In genomic region chr2:188965554-188965953, GRCh38 we compare ENCODE assay signal across 23 cellular contexts.
"Had no signal": no experiment of that assay in that cellular context is flagged by ENCODE, and none has a peak within 500 bp of the region (broad histone marks: within the 10 kb centered on the region; RNA-seq: fewer than 3 reads in every experiment).

No MANE protein-coding gene starts in this region.

- H3K4me1 ChIP-seq: breast epithelium, spleen had no signal

- ATAC-seq: activated T-cell treated with anti-CD3 and anti-CD28 coated beads, Interleukin-2, amount 50 U/mL, for 4 hours; left colon; stimulated activated naive B cell treated with anti-CD40 and anti-IgM and Interleukin-4, amounts not matched to agents 10 μg/mL and 1 μg/mL and 100 μg/mL, for 72 hours had no signal

- H3K27ac Mint-ChIP-seq: nephron progenitor cell; stimulated activated naive B cell treated with anti-CD40 and anti-IgM and Interleukin-4, amounts not matched to agents 10 μg/mL and 1 μg/mL and 100 μg/mL, for 72 hours had no signal

- H3K4me3 Mint-ChIP-seq: activated T-cell treated with anti-CD3 and anti-CD28 coated beads, Interleukin-2, amount 50 U/mL, for 4 hours; nephron progenitor cell; stimulated activated naive B cell treated with anti-CD40 and anti-IgM and Interleukin-4, amounts not matched to agents 10 μg/mL and 1 μg/mL and 100 μg/mL, for 72 hours had no signal

- H3K27ac ChIP-seq: SJSA1, spleen, VCaP had no signal

- H3K36me3 ChIP-seq: breast epithelium, SJSA1, spleen had no signal

- H3K9me3 Mint-ChIP-seq: activated T-cell treated with anti-CD3 and anti-CD28 coated beads, Interleukin-2, amount 50 U/mL, for 4 hours; nephron progenitor cell had no signal

- H3K9me3 ChIP-seq: breast epithelium, SJSA1 had no signal

- DNase-seq: activated CD4-positive, alpha-beta T cell treated with anti-CD3 and anti-CD28 coated beads, Interleukin-2, amount 50 U/mL, for 1 hour; activated CD4-positive, CD25-positive, alpha-beta regulatory T cell treated with anti-CD3 and anti-CD28 coated beads, Interleukin-2, amount 50 U/mL, for 72 hours; activated CD8-positive, alpha-beta memory T cell treated with anti-CD3 and anti-CD28 coated beads, Interleukin-2, amount 50 U/mL, for 4 hours; activated effector memory CD4-positive, alpha-beta T cell treated with Interleukin-2 at 50 U/mL for 16 hours; activated naive CD4-positive, alpha-beta T cell treated with anti-CD3 and anti-CD28 coated beads, Interleukin-2, amount 50 U/mL, for 16 hours; activated T-cell treated with anti-CD3 and anti-CD28 coated beads, Interleukin-2, amount 50 U/mL, for 4 hours; cerebellar nuclear complex; effector CD8-positive, alpha-beta T cell; hypothalamus; islet precursor cell; left colon; midbrain; nephron progenitor cell; nucleus accumbens; posterior cingulate gyrus; retina; spleen; stimulated activated naive B cell treated with anti-CD40 and anti-IgM and Interleukin-4, amounts not matched to agents 10 μg/mL and 1 μg/mL and 100 μg/mL, for 72 hours; T-helper 2 cell; trophoblast cell had no signal

- H3K36me3 Mint-ChIP-seq: stimulated activated naive B cell treated with anti-CD40 and anti-IgM and Interleukin-4, amounts not matched to agents 10 μg/mL and 1 μg/mL and 100 μg/mL, for 72 hours had no signal

- H3K4me1 Mint-ChIP-seq: nephron progenitor cell; stimulated activated naive B cell treated with anti-CD40 and anti-IgM and Interleukin-4, amounts not matched to agents 10 μg/mL and 1 μg/mL and 100 μg/mL, for 72 hours had no signal

- H3K4me3 ChIP-seq: breast epithelium, SJSA1, spleen had no signal

- H3K27me3 Mint-ChIP-seq: stimulated activated naive B cell treated with anti-CD40 and anti-IgM and Interleukin-4, amounts not matched to agents 10 μg/mL and 1 μg/mL and 100 μg/mL, for 72 hours had no signal

- H3K27me3 ChIP-seq: breast epithelium, SJSA1, spleen had no signal
